ENCODE assay signal across 22 cellular contexts in genomic region chr17:49991409-49991808, GRCh38. TPM values are rescaled to one million over a fixed set of nuclear protein-coding genes. Genes with fewer than 3 reads are reported as not detected.
A peak's percentile ranks its signal among the peaks of the same experiment; 100 is the strongest.
DNase-seq lines count a peak whose midpoint lies in the region; ATAC-seq, FAIRE-seq and TF ChIP-seq lines count a peak whose summit lies in the region.
"Had no signal": no experiment of that assay in that cellular context is flagged by ENCODE, and none has a peak within 500 bp of the region (broad histone marks: within the 10 kb centered on the region; RNA-seq: fewer than 3 reads in every experiment).

No MANE protein-coding gene starts in this region.

- no peak overlapping the region for H2BK20ac ChIP-seq in H9 (ENCODE audit: low read depth, low read length, poor library complexity, severe bottlenecking)

- no peak overlapping the region for H2AFZ ChIP-seq in H9 (ENCODE audit: low read length)

- H2BK5ac ChIP-seq in H9 (ENCODE audit: insufficient read length, low read length), result no peak overlapping the region

- no peak overlapping the region for H3K18ac ChIP-seq in H9 (ENCODE audit: insufficient read length, low read depth, low read length)

- H3K36me3 ChIP-seq in kidney (ENCODE audit: control insufficient read depth in 1 of 2, insufficient read depth in 2 of 2, low read length in 2 of 2), result no peaks in the 10 kb centered on the region
- H3K36me3 ChIP-seq: BLaER1 treated with 17β-estradiol and CSF1 and Interleukin-3, amounts not matched to agents 10 nM and 100 nM; SJCRH30 had no signal

- H3K27ac Mint-ChIP-seq in H9 (no peak overlapping the region), type B pancreatic cell (no peak overlapping the region)
- H3K27ac Mint-ChIP-seq: CD4-positive, alpha-beta memory T cell; HFFc6 had no signal

- TF ChIP-seq CTCF in H9 (conservative IDR thresholded peaks at IDR 0.05) (no peak), kidney (IDR thresholded peaks at IDR 0.05; ENCODE audit: borderline replicate concordance, extremely low read depth, insufficient read depth) (no peak), type B pancreatic cell (conservative IDR thresholded peaks at IDR 0.05) (no peak)

- H3K27ac ChIP-seq in H9 (ENCODE audit: insufficient read length, low read depth, low read length) (no peak overlapping the region), kidney (ENCODE audit: low read depth in 2 of 2, low read length in 2 of 2) (no peak overlapping the region)
- H3K27ac ChIP-seq: BLaER1 treated with 17β-estradiol and CSF1 and Interleukin-3, amounts not matched to agents 10 nM and 100 nM; SJCRH30 had no signal

- H3K23ac ChIP-seq in H9 (ENCODE audit: insufficient read length, low read depth, low read length), result no peak overlapping the region

- H4K20me1 ChIP-seq in H9 (ENCODE audit: control insufficient read depth, insufficient read depth, insufficient read length), result peaks cover 5% of the 10 kb centered on the region

- H3K4me1 ChIP-seq in H9 (ENCODE audit: insufficient read depth, low read length), result no peaks in the 10 kb centered on the region; the same call in 1 of the 2 replicates
- peaks cover 6 to 15% of the 10 kb centered on the region in 2 donors for H3K4me1 ChIP-seq in kidney (ENCODE audit: control insufficient read depth in 1 of 2, insufficient read depth in 1 of 2, low read depth in 1 of 2, low read length in 2 of 2)

- H4K5ac ChIP-seq in H9 (ENCODE audit: insufficient read length, low read depth, low read length), result no peak overlapping the region

- H3K79me2 ChIP-seq in H9 (ENCODE audit: insufficient read depth, low read length), result no peaks in the 10 kb centered on the region

- peaks cover 7% of the 10 kb centered on the region for H3K23me2 ChIP-seq in H9 (ENCODE audit: insufficient read length, low read depth, low read length, poor library complexity, severe bottlenecking)

- H3K4me1 Mint-ChIP-seq in H9 (peaks cover 23 to 51% of the 10 kb centered on the region in 2 experiments), type B pancreatic cell (ENCODE audit: unreplicated experiment) (peaks cover 29% of the 10 kb centered on the region)

- H2BK120ac ChIP-seq in H9 (ENCODE audit: low read depth, low read length, poor library complexity, severe bottlenecking), result no peak overlapping the region

- peaks cover 98% of the 10 kb centered on the region for H3K27me3 Mint-ChIP-seq in H9 (ENCODE audit: low read depth)
- H3K27me3 Mint-ChIP-seq in type B pancreatic cell, result peaks cover 80% of the 10 kb centered on the region

- no peak overlapping the region for H3T11ph ChIP-seq in H9 (ENCODE audit: low read length)

- H3K9me3 ChIP-seq in H9 (ENCODE audit: control insufficient read depth, low read depth, low read length) (no peaks in the 10 kb centered on the region), kidney (ENCODE audit: control insufficient read depth in 1 of 2, low read length in 2 of 2) (no peaks in the 10 kb centered on the region)
- H3K9me3 ChIP-seq: BLaER1 treated with 17β-estradiol and CSF1 and Interleukin-3, amounts not matched to agents 10 nM and 100 nM; SJCRH30 had no signal

- peaks cover 6 to 10% of the 10 kb centered on the region in 2 experiments; a peak in 4 of 5 replicates for H3K9me3 Mint-ChIP-seq in H9
- no peaks in the 10 kb centered on the region for H3K9me3 Mint-ChIP-seq in type B pancreatic cell
- H3K9me3 Mint-ChIP-seq: HFFc6 had no signal

- no CpG with 5 or more reads among the region's 14 CpGs for WGBS in H9 (ENCODE audit: extremely low coverage, insufficient read length, low lambda C conversion rate)

- no peak overlapping the region for H3K9ac ChIP-seq in H9 (ENCODE audit: extremely low read depth, insufficient read length, low read length)
- H3K9ac ChIP-seq in kidney (ENCODE audit: low read length in 2 of 2), result no peak overlapping the region
- H3K9ac ChIP-seq: BLaER1 treated with 17β-estradiol and CSF1 and Interleukin-3, amounts not matched to agents 10 nM and 100 nM had no signal

- H3K27me3 ChIP-seq in H9 (ENCODE audit: insufficient read depth, low read length), result peaks cover 58% of the 10 kb centered on the region

- ATAC-seq in GM18858 (IDR thresholded peaks at IDR 0.05; ENCODE audit: unreplicated experiment) (no peak), GM21447 (IDR thresholded peaks at IDR 0.05; ENCODE audit: unreplicated experiment) (no peak)
- ATAC-seq: Panc1 had no signal

- no peak overlapping the region for H2BK12ac ChIP-seq in H9 (ENCODE audit: insufficient read length, low read depth, low read length)

- no peaks in the 10 kb centered on the region for H3K79me1 ChIP-seq in H9 (ENCODE audit: insufficient read depth, low read depth, low read length, poor library complexity, severe bottlenecking)

- H4K91ac ChIP-seq in H9 (ENCODE audit: insufficient read length, low read depth, low read length), result no peak overlapping the region

- no peak overlapping the region for H3K56ac ChIP-seq in H9 (ENCODE audit: insufficient read length, low read depth, low read length)

- peaks cover 0 to 3% (median 2%) of the 10 kb centered on the region in 3 experiments; a peak in 3 of 7 replicates for H3K36me3 Mint-ChIP-seq in H9 (ENCODE audit: insufficient read depth in 1 of 3, low read depth in 3 of 3)
- H3K36me3 Mint-ChIP-seq in type B pancreatic cell, result peaks cover 3% of the 10 kb centered on the region
- H3K36me3 Mint-ChIP-seq: CD4-positive, alpha-beta memory T cell had no signal

- no peak overlapping the region for H3K4me2 ChIP-seq in H9 (ENCODE audit: insufficient read depth, insufficient read length, low read length)

- DNase-seq in D341Med (ENCODE audit: low spot score) (peak; percentile 20), H9 (peak; percentile 25), kidney (peak; percentile 61), type B pancreatic cell (ENCODE audit: extremely low spot score, unreplicated experiment) (no peak), NCI-H1436 treated with DMSO at 0.1 percent for 48 hours (lab: John Stamatoyannopoulos, UW) (no peak)
- DNase-seq: CD4-positive, alpha-beta memory T cell; HFFc6; KG1; NCI-H1092; NCI-H146; NCI-H2029 treated with DMSO at 0.1 percent for 48 hours; NCI-H226; NCI-H510A treated with DMSO at 0.1 percent for 48 hours; NCI-H748 treated with DMSO at 0.1 percent for 48 hours; SJCRH30 had no signal

- no peak overlapping the region for H3K14ac ChIP-seq in H9 (ENCODE audit: insufficient read depth, low read length)

- no peak overlapping the region for H4K8ac ChIP-seq in H9 (replicated peaks; ENCODE audit: insufficient read length, low read depth, low read length)

- H2BK15ac ChIP-seq in H9 (ENCODE audit: low read depth, low read length), result no peak overlapping the region

- H3K4me3 Mint-ChIP-seq in H9 (no peak overlapping the region), type B pancreatic cell (peak overlapping the region; percentile 22)
- H3K4me3 Mint-ChIP-seq: HFFc6 had no signal

- no peak for FAIRE-seq in kidney (lab: Jason Lieb, UNC)
- FAIRE-seq: G401.6, H54 had no signal

- intact Hi-C loops in kidney (cut with DNase I), result loop anchor here (10.0 kb wide), 1 partner anchor 427 kb away; no protein-coding TSS in a partner anchor

- no peak overlapping the region for H3K4ac ChIP-seq in H9 (ENCODE audit: low read depth, low read length)

- no peak overlapping the region for H2AK5ac ChIP-seq in H9 (ENCODE audit: insufficient read length, low read length)

- H3K4me3 ChIP-seq in kidney (ENCODE audit: low read length in 2 of 2), result no peak overlapping the region
- H3K4me3 ChIP-seq: BLaER1 treated with 17β-estradiol and CSF1 and Interleukin-3, amounts not matched to agents 10 nM and 100 nM; SJCRH30 had no signal

RNA-seq across cellular contexts. Expression of gene DLX3, which starts 3.6 kb away (rescaled TPM):
- total RNA-seq in H9 (2021) (1.1 and 1.2 TPM in 2 replicates), kidney (0.41 TPM), type B pancreatic cell (ENCODE audit: low replicate concordance) (15.9 and 16.7 TPM in 2 replicates)
- 0.47 TPM for polyA plus RNA-seq in kidney (ENCODE audit: insufficient read depth, low read depth, low replicate concordance)
- total RNA-seq: CD4-positive, alpha-beta memory T cell; Daoy; HFFc6; SJCRH30 had no signal
- polyA plus RNA-seq: CD4-positive, alpha-beta memory T cell had no signal

RNA-seq across cellular contexts. Expression of gene DLX4, which starts 22.4 kb away (rescaled TPM):
- total RNA-seq in H9 (2021) (1.7 and 2.5 TPM in 2 replicates), kidney (0.44 TPM), type B pancreatic cell (ENCODE audit: low replicate concordance) (3.1 and 10.4 TPM in 2 replicates)
- not detected for polyA plus RNA-seq in kidney (ENCODE audit: insufficient read depth, low read depth, low replicate concordance)
- total RNA-seq: HFFc6 had no signal

Comparison
In these comparisons a context has a peak if more than half of its experiments do, and no peak if none do; other contexts are left out.
1. DNase-seq: peak in D341Med (single experiment), H9 (single experiment) and kidney (single experiment); none in type B pancreatic cell (single experiment) and NCI-H1436 treated with DMSO at 0.1 percent for 48 hours (single experiment).